ENCODE assay signal across 9 cellular contexts in the genomic region with DNA sequence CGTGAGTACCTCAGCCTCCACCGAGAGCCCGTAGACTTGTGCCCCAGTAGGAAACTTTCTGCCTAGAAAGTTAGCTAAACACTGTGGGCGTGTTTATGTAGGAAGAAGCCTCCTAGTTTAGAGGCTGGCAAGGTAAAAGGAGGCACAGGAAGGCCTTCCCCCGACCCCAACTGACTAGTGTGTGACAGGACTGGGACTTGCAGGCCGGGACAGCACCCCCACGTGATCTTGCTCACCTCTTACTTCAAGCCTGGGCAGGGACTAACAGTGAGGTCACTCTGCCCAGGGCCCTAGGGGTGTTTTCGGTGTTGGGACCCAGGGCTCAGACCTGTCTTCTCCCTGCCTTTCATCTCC. TPM values are rescaled to one million over a fixed set of nuclear protein-coding genes. Genes with fewer than 3 reads are reported as not detected.
DNase-seq lines count a peak whose midpoint lies in the region; ATAC-seq lines count a peak whose summit lies in the region.
"Had no signal": no experiment of that assay in that cellular context is flagged by ENCODE, and none has a peak within 500 bp of the region (broad histone marks: within the 10 kb centered on the region; RNA-seq: fewer than 3 reads in every experiment).

No MANE protein-coding gene starts in this region.

- CTCF ChIA-PET in activated naive CD4-positive, alpha-beta T cell treated with anti-CD3 and anti-CD28 coated beads for 36 hours (lab: Charles Lee) = interaction anchor here (0.6 to 6.0 kb wide), 6 partner anchors 10 to 126 kb away, joined by 3 to 41 read pairs (median 4); no protein-coding TSS in a partner anchor

- H3K4me1 Mint-ChIP-seq in activated naive CD4-positive, alpha-beta T cell treated with anti-CD3 and anti-CD28 coated beads for 36 hours (ENCODE audit: low read depth) = peaks cover 40% of the 10 kb centered on the region

- peaks cover 15% of the 10 kb centered on the region for H3K36me3 Mint-ChIP-seq in activated naive CD4-positive, alpha-beta T cell treated with anti-CD3 and anti-CD28 coated beads for 36 hours (ENCODE audit: low read depth)

- peak overlapping the region; percentile 91 for H3K4me3 Mint-ChIP-seq in activated naive CD4-positive, alpha-beta T cell treated with anti-CD3 and anti-CD28 coated beads for 36 hours

- no peaks in the 10 kb centered on the region for H3K9me3 Mint-ChIP-seq in activated naive CD4-positive, alpha-beta T cell treated with anti-CD3 and anti-CD28 coated beads for 36 hours

- no peaks in the 10 kb centered on the region for H3K27me3 Mint-ChIP-seq in activated naive CD4-positive, alpha-beta T cell treated with anti-CD3 and anti-CD28 coated beads for 36 hours (ENCODE audit: low read depth)

- intact Hi-C loops in activated naive CD4-positive, alpha-beta T cell treated with anti-CD3 and anti-CD28 coated beads for 36 hours (cut with micrococcal nuclease) = loop anchor here (1.0 to 10.0 kb wide), 10 partner anchors 33 to 912 kb away; a partner anchor contains a TSS

- peak; percentile 4 for ATAC-seq in HG03175 (IDR thresholded peaks at IDR 0.05; ENCODE audit: unreplicated experiment)

- H3K27ac Mint-ChIP-seq in activated naive CD4-positive, alpha-beta T cell treated with anti-CD3 and anti-CD28 coated beads for 36 hours = peak overlapping the region; percentile 93

- H3K27ac ChIP-seq in substantia nigra (ENCODE audit: low read depth, low read length, poor library complexity, severe bottlenecking) = peak overlapping the region; percentile 30

- peak; percentile 84 for DNase-seq in activated naive CD4-positive, alpha-beta T cell treated with anti-CD3 and anti-CD28 coated beads for 36 hours
- DNase-seq in activated naive CD4-positive, alpha-beta T cell treated with Interleukin-2 at 50 U/mL for 16 hours = no peak
- peak; percentile 32 for DNase-seq in activated naive CD4-positive, alpha-beta T cell treated with anti-CD3 and anti-CD28 coated beads, Interleukin-2, amount 50 U/mL, for 16 hours
- DNase-seq in iPS-NIHi11 (ENCODE audit: low spot score) = peak; percentile 61
- no peak for DNase-seq in substantia nigra (lab: John Stamatoyannopoulos, UW)
- no peak for DNase-seq in NCI-H128 (lab: John Stamatoyannopoulos, UW; ENCODE audit: unreplicated experiment)
- no peak for DNase-seq in NCI-H2196 (lab: John Stamatoyannopoulos, UW; ENCODE audit: unreplicated experiment)

RNA-seq across cellular contexts. Expression of a gene that starts 0.4 kb away (rescaled TPM):
- 100 to 1,000 TPM; 453 to 454 TPM for total RNA-seq in activated naive CD4-positive, alpha-beta T cell treated with anti-CD3 and anti-CD28 coated beads for 36 hours

RNA-seq across cellular contexts. Expression of a gene that starts 19.7 kb away (rescaled TPM):
- not detected for total RNA-seq in activated naive CD4-positive, alpha-beta T cell treated with anti-CD3 and anti-CD28 coated beads for 36 hours

RNA-seq across cellular contexts. Expression of a gene that starts 25.7 kb away (rescaled TPM):
- 1 to 10 TPM; 2.1 to 2.6 TPM for total RNA-seq in activated naive CD4-positive, alpha-beta T cell treated with anti-CD3 and anti-CD28 coated beads for 36 hours

RNA-seq across cellular contexts. Expression of a gene that starts 28.3 kb away (rescaled TPM):
- not detected for total RNA-seq in activated naive CD4-positive, alpha-beta T cell treated with anti-CD3 and anti-CD28 coated beads for 36 hours
- total RNA-seq: left colon had no signal

Comparison
In these comparisons a context has a peak if more than half of its experiments do, and no peak if none do; other contexts are left out.
1. DNase-seq: peak in activated naive CD4-positive, alpha-beta T cell treated with anti-CD3 and anti-CD28 coated beads for 36 hours (single experiment), activated naive CD4-positive, alpha-beta T cell treated with anti-CD3 and anti-CD28 coated beads, Interleukin-2, amount 50 U/mL, for 16 hours (single experiment) and iPS-NIHi11 (single experiment); none in activated naive CD4-positive, alpha-beta T cell treated with Interleukin-2 at 50 U/mL for 16 hours (single experiment), substantia nigra (0 of 49), NCI-H128 (single experiment) and NCI-H2196 (single experiment).